Comparison of ENCODE assay signal across 16 cellular contexts in genomic region chr16:4689091-4689671, GRCh38. TPM values are rescaled to one million over a fixed set of nuclear protein-coding genes. Genes with fewer than 3 reads are reported as not detected.
DNase-seq lines count a peak whose midpoint lies in the region; TF ChIP-seq lines count a peak whose summit lies in the region.
"Had no signal": no experiment of that assay in that cellular context is flagged by ENCODE, and none has a peak within 500 bp of the region (broad histone marks: within the 10 kb centered on the region; RNA-seq: fewer than 3 reads in every experiment).

No MANE protein-coding gene starts in this region.

- no peaks in the 10 kb centered on the region for H3K27me3 ChIP-seq in BLaER1 treated with 17β-estradiol and CSF1 and Interleukin-3, amounts not matched to agents 10 nM and 100 nM
- H3K27me3 ChIP-seq in NT2/D1 (ENCODE audit: insufficient read depth, insufficient read length), result no peaks in the 10 kb centered on the region
- no peaks in the 10 kb centered on the region for H3K27me3 ChIP-seq in hepatocyte
- no peaks in the 10 kb centered on the region for H3K27me3 ChIP-seq in spleen (replicated peaks in 1 of 7)
- H3K27me3 ChIP-seq in uterus, result no peaks in the 10 kb centered on the region

- H2AFZ ChIP-seq in hepatocyte, result no peak overlapping the region

- peak overlapping the region in 6 of 10 experiments; percentile 17 to 52 (median 46); a peak in 9 of 20 replicates for H3K4me3 ChIP-seq in BLaER1 treated with 17β-estradiol and CSF1 and Interleukin-3, amounts not matched to agents 10 nM and 100 nM
- H3K4me3 ChIP-seq in NT2/D1 (ENCODE audit: insufficient read length, low read depth), result no peak overlapping the region
- H3K4me3 ChIP-seq in hepatocyte, result no peak overlapping the region
- no peak overlapping the region for H3K4me3 ChIP-seq in spleen
- no peak overlapping the region for H3K4me3 ChIP-seq in uterus

- intact Hi-C loops in spleen (cut with DNase I; ENCODE audit: low total_unique reads), result no loop called here
- intact Hi-C loops in uterus (cut with DNase I; ENCODE audit: low total_unique reads), result no loop called here

- TF ChIP-seq POLR2A in spleen (IDR thresholded peaks at IDR 0.05) (no peak), uterus (IDR thresholded peaks at IDR 0.05) (no peak)

- H3K36me3 ChIP-seq in BLaER1 treated with 17β-estradiol and CSF1 and Interleukin-3, amounts not matched to agents 10 nM and 100 nM, result peaks cover 32 to 62% (median 46%) of the 10 kb centered on the region in 11 experiments
- H3K36me3 ChIP-seq in NT2/D1 (ENCODE audit: insufficient read depth, insufficient read length, low read length), result peaks cover 68% of the 10 kb centered on the region
- no peaks in the 10 kb centered on the region for H3K36me3 ChIP-seq in hepatocyte (replicated peaks; ENCODE audit: insufficient read depth, low read depth)
- peaks cover 0 to 65% (median 53%) of the 10 kb centered on the region in 6 donors for H3K36me3 ChIP-seq in spleen
- H3K36me3 ChIP-seq in uterus, result no peaks in the 10 kb centered on the region

- DNase-seq in NT2/D1 (ENCODE audit: low read depth, low spot score) (no peak), hepatocyte (ENCODE audit: low spot score) (peak; percentile 5), spleen (peak; percentile 77), NCI-H510A treated with DMSO at 0.1 percent for 48 hours (lab: John Stamatoyannopoulos, UW) (no peak), uterus (no peak), pons (ENCODE audit: low spot score) (no peak)
- DNase-seq: ACHN; AML-193; CD4-positive, alpha-beta T cell; EL; Kasumi-1; MM.1S; NCI-H1105 treated with DMSO at 0.1 percent for 48 hours; NCI-H187; NCI-H69 had no signal

- H3K4me2 ChIP-seq in BLaER1 treated with 17β-estradiol and CSF1 and Interleukin-3, amounts not matched to agents 10 nM and 100 nM, result peak overlapping the region; percentile 82 to 100 (median 97)
- H3K4me2 ChIP-seq in hepatocyte, result no peak overlapping the region

- H3K9me2 ChIP-seq in hepatocyte (replicated peaks; ENCODE audit: insufficient read depth), result no peaks in the 10 kb centered on the region

- WGBS in hepatocyte (ENCODE audit: low lambda C conversion rate, missing lambda C conversion rate), result 94% methylated on average over 21 of the region's 21 CpGs
- WGBS in spleen, 5 donors, result 77 to 90% (median 84%) methylated on average over 20 to 21 of the region's 21 CpGs

- peaks cover 57 to 88% (median 83%) of the 10 kb centered on the region in 10 experiments for H3K4me1 ChIP-seq in BLaER1 treated with 17β-estradiol and CSF1 and Interleukin-3, amounts not matched to agents 10 nM and 100 nM
- H3K4me1 ChIP-seq in NT2/D1 (ENCODE audit: insufficient read depth, insufficient read length), result peaks cover 11% of the 10 kb centered on the region
- no peaks in the 10 kb centered on the region for H3K4me1 ChIP-seq in hepatocyte (ENCODE audit: insufficient read depth)
- H3K4me1 ChIP-seq in spleen, result peaks cover 10 to 65% (median 54%) of the 10 kb centered on the region in 6 donors
- no peaks in the 10 kb centered on the region for H3K4me1 ChIP-seq in uterus

- no peaks in the 10 kb centered on the region for H3K9me3 ChIP-seq in BLaER1 treated with 17β-estradiol and CSF1 and Interleukin-3, amounts not matched to agents 10 nM and 100 nM (replicated peaks in 1 of 11)
- H3K9me3 ChIP-seq in NT2/D1 (ENCODE audit: insufficient read depth, low read length), result no peaks in the 10 kb centered on the region
- no peaks in the 10 kb centered on the region for H3K9me3 ChIP-seq in hepatocyte (ENCODE audit: low read depth)
- H3K9me3 ChIP-seq in spleen, result no peaks in the 10 kb centered on the region
- no peaks in the 10 kb centered on the region for H3K9me3 ChIP-seq in uterus

- H3K27ac ChIP-seq in BLaER1 treated with 17β-estradiol and CSF1 and Interleukin-3, amounts not matched to agents 10 nM and 100 nM, result peak overlapping the region in 9 of 11 experiments; percentile 4 to 91 (median 79); a peak in 17 of 22 replicates
- H3K27ac ChIP-seq in hepatocyte (no peak overlapping the region), spleen (peak overlapping the region in 5 of 8 donors; percentile 17 to 94 (median 27)), uterus (no peak overlapping the region)

- H3K9ac ChIP-seq in BLaER1 treated with 17β-estradiol and CSF1 and Interleukin-3, amounts not matched to agents 10 nM and 100 nM, result peak overlapping the region in 10 of 11 experiments; percentile 29 to 81 (median 68); a peak in 18 of 22 replicates
- peak overlapping the region; percentile 8 for H3K9ac ChIP-seq in NT2/D1 (ENCODE audit: insufficient read length, low read depth)

- peaks cover 3% of the 10 kb centered on the region for H3K79me2 ChIP-seq in hepatocyte

- no peak for TF ChIP-seq CTCF in hepatocyte (IDR thresholded peaks at IDR 0.05; ENCODE audit: poor library complexity)
- no peak for TF ChIP-seq CTCF in spleen (IDR thresholded peaks at IDR 0.05 in 8 of 11, conservative IDR thresholded peaks at IDR 0.05 in 3 of 11)
- TF ChIP-seq CTCF in uterus (IDR thresholded peaks at IDR 0.05), result no peak

- peaks cover 0 to 89% (median 47%) of the 10 kb centered on the region in 11 experiments; a peak in 17 of 22 replicates for H4K20me1 ChIP-seq in BLaER1 treated with 17β-estradiol and CSF1 and Interleukin-3, amounts not matched to agents 10 nM and 100 nM
- no peaks in the 10 kb centered on the region for H4K20me1 ChIP-seq in hepatocyte (ENCODE audit: insufficient read depth, poor library complexity, severe bottlenecking)

RNA-seq across cellular contexts. Expression of gene NUDT16L1, which starts 4.2 kb away (rescaled TPM):
- 40.4 and 54.8 TPM in 2 replicates for total RNA-seq in hepatocyte
- polyA plus RNA-seq in hepatocyte, result 78.8 and 80.5 TPM in 2 replicates
- 10 to 100 TPM; 26.2 to 37.4 (median 27.6) TPM for total RNA-seq in spleen
- polyA plus RNA-seq in spleen, result 10 to 100 TPM; 29.0 to 47.2 (median 38.8) TPM
- 10 to 100 TPM; 15.4 to 48.3 (median 33.1) TPM for total RNA-seq in uterus

RNA-seq across cellular contexts. Expression of gene ANKS3, which starts 44.9 kb away (rescaled TPM):
- total RNA-seq in hepatocyte, result 17.4 and 18.5 TPM in 2 replicates
- polyA plus RNA-seq in hepatocyte, result 11.7 and 14.8 TPM in 2 replicates
- total RNA-seq in spleen, result 10 to 100 TPM; 12.5 to 27.6 (median 21.8) TPM
- polyA plus RNA-seq in spleen, result 10 to 100 TPM; 15.3 to 29.5 (median 26.2) TPM
- total RNA-seq in uterus, result 10 to 100 TPM in 3 of 4 donors, 1 to 10 TPM in 1; 2.4 to 51.7 (median 33.1) TPM

RNA-seq across cellular contexts. Expression of gene DNAAF8, which starts 45.2 kb away (rescaled TPM):
- total RNA-seq in hepatocyte (0.23 and 0.64 TPM in 2 replicates), spleen (1 to 10 TPM in 1 of 7 donors, under 1 TPM in 3, not detected in 3; 0.57 to 1.2 (median 0.74) TPM), uterus (1 to 10 TPM in 1 of 4 donors, under 1 TPM in 1, not detected in 2; 0.67 to 3.5 TPM)
- polyA plus RNA-seq in hepatocyte (1.6 and 3.3 TPM in 2 replicates), spleen (under 1 TPM; 0.17 to 0.35 (median 0.30) TPM)

Comparison
In these comparisons a context has a peak if more than half of its experiments do, and no peak if none do; other contexts are left out.
1. H3K27ac ChIP-seq: peak in BLaER1 treated with 17β-estradiol and CSF1 and Interleukin-3, amounts not matched to agents 10 nM and 100 nM (9 of 11) and spleen (5 of 8); none in hepatocyte (single experiment) and uterus (0 of 2).
2. H3K4me3 ChIP-seq: peak in BLaER1 treated with 17β-estradiol and CSF1 and Interleukin-3, amounts not matched to agents 10 nM and 100 nM (6 of 10); none in NT2/D1 (single experiment), hepatocyte (single experiment), spleen (0 of 8) and uterus (0 of 2).
3. DNase-seq: peak in hepatocyte (single experiment) and spleen (single experiment); none in NT2/D1 (single experiment), NCI-H510A treated with DMSO at 0.1 percent for 48 hours (single experiment), uterus (0 of 2) and pons (single experiment).